In genomic region chr11:102111011-102111786, GRCh38 we compare ENCODE assay signal across 1 cellular context.
TF ChIP-seq lines count a peak whose summit lies in the region.

No MANE protein-coding gene starts in this region.

TF ChIP-seq in HepG2, 621 proteins besides CTCF, POLR2A, EP300 and RAD21 (continued from another document and continues in another):
- TF ChIP-seq RFXAP (CRISPR knock-in tag; IDR thresholded peaks at IDR 0.05; ENCODE audit: borderline replicate concordance): peak; percentile 34; the same call in 1 of the 2 replicates
- peak; percentile 82 for TF ChIP-seq ISL2 (CRISPR knock-in tag; IDR thresholded peaks at IDR 0.05)
- TF ChIP-seq POLR2G (IDR thresholded peaks at IDR 0.05; ENCODE audit: low read depth, low read length): peak; percentile 15
- TF ChIP-seq MEIS1 (CRISPR knock-in tag; IDR thresholded peaks at IDR 0.05; ENCODE audit: borderline replicate concordance): peak; percentile 77; the same call in 1 of the 2 replicates
- peak; percentile 52; the same call in 1 of the 2 replicates for TF ChIP-seq TARDBP (CRISPR knock-in tag; IDR thresholded peaks at IDR 0.05)
- TF ChIP-seq FOXP4 (CRISPR knock-in tag; IDR thresholded peaks at IDR 0.05): peak; percentile 91
- no peak for TF ChIP-seq CREB1 (IDR thresholded peaks at IDR 0.05)
- no peak for TF ChIP-seq CREB1 (CRISPR knock-in tag; IDR thresholded peaks at IDR 0.05)
- no peak for TF ChIP-seq MAFF (IDR thresholded peaks at IDR 0.05; ENCODE audit: low read depth, low read length)
- peak; percentile 86 for TF ChIP-seq PAXIP1 (CRISPR knock-in tag; conservative IDR thresholded peaks at IDR 0.05)
- peak; percentile 40 for TF ChIP-seq SKI (IDR thresholded peaks at IDR 0.05; ENCODE audit: partially characterized antibody)
- TF ChIP-seq ZFX (CRISPR knock-in tag; IDR thresholded peaks at IDR 0.05; ENCODE audit: low read depth): peak; percentile 61
- 0 out of 2 replicates have a peak, but pooled peaks have one; percentile 44 for TF ChIP-seq MAF1 (CRISPR knock-in tag; IDR thresholded peaks at IDR 0.05; ENCODE audit: borderline replicate concordance)
- peak; percentile 45; the same call in 1 of the 2 replicates for TF ChIP-seq KDM3A (CRISPR knock-in tag; IDR thresholded peaks at IDR 0.05; ENCODE audit: low read depth)
- peak; percentile 10 for TF ChIP-seq SALL2 (CRISPR knock-in tag; IDR thresholded peaks at IDR 0.05)
- peak; percentile 63; the same call in 1 of the 2 replicates for TF ChIP-seq NFKB2 (CRISPR knock-in tag; IDR thresholded peaks at IDR 0.05; ENCODE audit: borderline replicate concordance)
- peak; percentile 67; the same call in 1 of the 2 replicates for TF ChIP-seq MTA1 (CRISPR knock-in tag; IDR thresholded peaks at IDR 0.05; ENCODE audit: borderline replicate concordance)
- no peak for TF ChIP-seq MEIS2 (CRISPR knock-in tag; IDR thresholded peaks at IDR 0.05)
- TF ChIP-seq HIVEP1 (CRISPR knock-in tag; IDR thresholded peaks at IDR 0.05): peak; percentile 37; the same call in 1 of the 2 replicates
- no peak for TF ChIP-seq ATAD3A (CRISPR knock-in tag; IDR thresholded peaks at IDR 0.05)
- no peak for TF ChIP-seq ZNF878 (CRISPR knock-in tag; IDR thresholded peaks at IDR 0.05)
- 0 out of 2 replicates have a peak, but pooled peaks have one; percentile 54 for TF ChIP-seq ETV6 (CRISPR knock-in tag; conservative IDR thresholded peaks at IDR 0.05)
- 0 out of 2 replicates have a peak, but pooled peaks have one; percentile 13 for TF ChIP-seq TRIM24 (CRISPR knock-in tag; IDR thresholded peaks at IDR 0.05)
- TF ChIP-seq ZNF317 (CRISPR knock-in tag; IDR thresholded peaks at IDR 0.05): peak; percentile 20; the same call in 1 of the 2 replicates
- TF ChIP-seq ZNF816 (CRISPR knock-in tag; IDR thresholded peaks at IDR 0.05; ENCODE audit: borderline replicate concordance): no peak
- peak; percentile 48 for TF ChIP-seq RBM22 (optimal IDR thresholded peaks at IDR 0.05; ENCODE audit: low read length)
- peak; percentile 70 for TF ChIP-seq ZNF687 (CRISPR knock-in tag; IDR thresholded peaks at IDR 0.05)
- peak; percentile 76 for TF ChIP-seq TEAD3 (CRISPR knock-in tag; optimal IDR thresholded peaks at IDR 0.05; ENCODE audit: borderline replicate concordance)
- peak; percentile 60 for TF ChIP-seq PHF8 (CRISPR knock-in tag; IDR thresholded peaks at IDR 0.05)
- TF ChIP-seq HNF1A (IDR thresholded peaks at IDR 0.05; ENCODE audit: low read depth): no peak
- peak; percentile 76; the same call in 1 of the 2 replicates for TF ChIP-seq HNF1A (CRISPR knock-in tag; IDR thresholded peaks at IDR 0.05; ENCODE audit: borderline replicate concordance)
- peak; percentile 55 to 76 for TF ChIP-seq HMGXB4 (CRISPR knock-in tag; IDR thresholded peaks at IDR 0.05; ENCODE audit: borderline replicate concordance in 1 of 2, low read depth in 1 of 2)
- TF ChIP-seq GABPA (IDR thresholded peaks at IDR 0.05; ENCODE audit: low read depth, low read length): no peak
- 0 out of 2 replicates have a peak, but pooled peaks have one; percentile 30 for TF ChIP-seq GABPA (CRISPR knock-in tag; IDR thresholded peaks at IDR 0.05; ENCODE audit: low read depth)
- 0 out of 2 replicates have a peak, but pooled peaks have one; percentile 9 for TF ChIP-seq REPIN1 (CRISPR knock-in tag; IDR thresholded peaks at IDR 0.05; ENCODE audit: borderline replicate concordance, low read depth)
- 0 out of 2 replicates have a peak, but pooled peaks have one; percentile 18 for TF ChIP-seq HMG20B (CRISPR knock-in tag; conservative IDR thresholded peaks at IDR 0.05)
- TF ChIP-seq ZNF225 (CRISPR knock-in tag; IDR thresholded peaks at IDR 0.05): peak; percentile 74; the same call in 1 of the 2 replicates
- no peak for TF ChIP-seq ZNF598 (CRISPR knock-in tag; IDR thresholded peaks at IDR 0.05; ENCODE audit: borderline replicate concordance)
- TF ChIP-seq RBM39 (IDR thresholded peaks at IDR 0.05; ENCODE audit: low read depth, low read length, poor library complexity, severe bottlenecking): no peak
- no peak for TF ChIP-seq SP4 (CRISPR knock-in tag; IDR thresholded peaks at IDR 0.05)
- 0 out of 2 replicates have a peak, but pooled peaks have one; percentile 22 for TF ChIP-seq ZBTB34 (CRISPR knock-in tag; IDR thresholded peaks at IDR 0.05)
- no peak for TF ChIP-seq NFE2 (CRISPR knock-in tag; IDR thresholded peaks at IDR 0.05)
- TF ChIP-seq SRSF9 (IDR thresholded peaks at IDR 0.05; ENCODE audit: borderline replicate concordance, insufficient read depth, low read depth, low read length, poor library complexity, severe bottlenecking): no peak
- TF ChIP-seq SOX6 (IDR thresholded peaks at IDR 0.05): no peak
- peak; percentile 96 for TF ChIP-seq SOX6 (CRISPR knock-in tag; IDR thresholded peaks at IDR 0.05)
